ENCODE assay signal across 10 cellular contexts in the genomic region with DNA sequence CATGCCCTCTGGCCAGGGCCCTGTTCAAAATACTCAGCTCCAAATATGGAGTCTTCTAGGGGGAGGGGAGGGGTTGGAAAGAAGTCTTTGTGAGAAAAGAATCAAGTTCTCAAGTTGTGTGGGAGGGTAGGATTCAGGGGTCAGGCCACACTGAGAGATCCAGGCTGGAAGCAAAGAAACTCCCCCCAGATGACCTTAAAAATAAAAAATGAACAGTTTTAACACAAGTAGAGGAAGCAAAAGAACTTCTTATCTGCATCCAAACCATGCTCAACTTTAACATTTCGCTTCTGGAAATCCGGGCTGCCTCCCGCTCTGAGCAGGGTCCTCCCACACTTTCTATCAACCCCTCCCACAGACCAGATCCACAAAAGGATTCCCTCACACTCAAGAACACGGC. TPM values are rescaled to one million over a fixed set of nuclear protein-coding genes. Genes with fewer than 3 reads are reported as not detected.
DNase-seq lines count a peak whose midpoint lies in the region; ATAC-seq, FAIRE-seq and TF ChIP-seq lines count a peak whose summit lies in the region.
"Had no signal": no experiment of that assay in that cellular context is flagged by ENCODE, and none has a peak within 500 bp of the region (broad histone marks: within the 10 kb centered on the region; RNA-seq: fewer than 3 reads in every experiment).

No MANE protein-coding gene starts in this region.

- H2AFZ ChIP-seq in SK-N-SH (ENCODE audit: low read depth) = no peak overlapping the region

- POLR2A ChIA-PET in SK-N-SH (lab: Yijun Ruan, JAX) = no interaction called here

- ATAC-seq in SK-N-SH treated with all-trans-retinoic acid at 6 μM for 48 hours (no peak), upper lobe of right lung (no peak), HG02610 (IDR thresholded peaks at IDR 0.05; ENCODE audit: unreplicated experiment) (no peak)

- peak; percentile 93 for FAIRE-seq in endometrium (lab: Jason Lieb, UNC)
- FAIRE-seq: A204.1, islet of Langerhans had no signal

- DNase-seq in SK-N-SH (peak; percentile 50), upper lobe of right lung (no peak), epidermal melanocyte (ENCODE audit: insufficient read length, low spot score) (no peak), NOMO-1 treated with DMSO at 0.1 percent for 48 hours (lab: John Stamatoyannopoulos, UW; ENCODE audit: unreplicated experiment) (no peak)

- H3K4me2 ChIP-seq in SK-N-SH = peak overlapping the region; percentile 43

- peaks cover 29 to 35% of the 10 kb centered on the region in 2 experiments for H3K4me1 ChIP-seq in SK-N-SH (ENCODE audit: control insufficient read depth in 1 of 2, insufficient read depth in 2 of 2, low read depth in 1 of 2, low read length in 1 of 2)
- peaks cover 14 to 39% of the 10 kb centered on the region in 2 donors for H3K4me1 ChIP-seq in muscle layer of duodenum (ENCODE audit: control insufficient read depth in 1 of 2, insufficient read depth in 2 of 2, low read length in 2 of 2)
- peaks cover 56% of the 10 kb centered on the region for H3K4me1 ChIP-seq in upper lobe of right lung

- WGBS in SK-N-SH (ENCODE audit: low lambda C conversion rate) = 45% methylated on average over 4 of the region's 4 CpGs

- no peaks in the 10 kb centered on the region for H3K9me2 ChIP-seq in SK-N-SH

- peaks cover 21% of the 10 kb centered on the region for H3F3A ChIP-seq in SK-N-SH (replicated peaks; ENCODE audit: insufficient read depth)

- H3K36me3 ChIP-seq in SK-N-SH (replicated peaks in 1 of 2; ENCODE audit: control insufficient read depth in 1 of 2, insufficient read depth in 2 of 2, low read length in 1 of 2) (no peaks in the 10 kb centered on the region), muscle layer of duodenum (ENCODE audit: control insufficient read depth in 1 of 2, insufficient read depth in 2 of 2, low read length in 2 of 2) (no peaks in the 10 kb centered on the region), upper lobe of right lung (no peaks in the 10 kb centered on the region)

- peaks cover 98% of the 10 kb centered on the region for H3K79me2 ChIP-seq in SK-N-SH (ENCODE audit: insufficient read depth)

- H3K27ac ChIP-seq in SK-N-SH (ENCODE audit: low read depth in 2 of 2, low read length in 1 of 2) (peak overlapping the region; percentile 91 to 93), muscle layer of duodenum (ENCODE audit: low read length) (peak overlapping the region; percentile 62), upper lobe of right lung (peak overlapping the region; percentile 45)

- TF ChIP-seq RAD21 in SK-N-SH (IDR thresholded peaks at IDR 0.05; ENCODE audit: low read length) = no peak

- intact Hi-C loops in upper lobe of right lung (cut with DNase I) = no loop called here

- H3K4me3 ChIP-seq in SK-N-SH (ENCODE audit: low read depth in 2 of 2, low read length in 1 of 2) = no peak overlapping the region
- peak overlapping the region; percentile 17 to 27 for H3K4me3 ChIP-seq in muscle layer of duodenum (ENCODE audit: low read depth in 1 of 2, low read length in 2 of 2)
- no peak overlapping the region for H3K4me3 ChIP-seq in upper lobe of right lung

- TF ChIP-seq CTCF in SK-N-SH (IDR thresholded peaks at IDR 0.05) (no peak), upper lobe of right lung (IDR thresholded peaks at IDR 0.05) (no peak)

- no peaks in the 10 kb centered on the region for H3K9me3 ChIP-seq in SK-N-SH
- no peaks in the 10 kb centered on the region for H3K9me3 ChIP-seq in muscle layer of duodenum (ENCODE audit: control insufficient read depth in 1 of 2, low read length in 2 of 2)
- no peaks in the 10 kb centered on the region for H3K9me3 ChIP-seq in upper lobe of right lung

- TF ChIP-seq EP300 in SK-N-SH (IDR thresholded peaks at IDR 0.05; ENCODE audit: borderline replicate concordance in 1 of 2, low read depth in 1 of 2, low read length in 1 of 2) = no peak

- H4K20me1 ChIP-seq in SK-N-SH (ENCODE audit: insufficient read depth) = peaks cover 19% of the 10 kb centered on the region

- CTCF ChIA-PET in SK-N-SH (lab: Yijun Ruan, JAX) = interaction anchor here (0.5 to 1.3 kb wide), 3 partner anchors 10 to 87 kb away, joined by 3 to 5 read pairs (median 3); no protein-coding TSS in a partner anchor

- peak overlapping the region; percentile 6; the same call in 1 of the 2 replicates for H3K9ac ChIP-seq in SK-N-SH

- H3K27me3 ChIP-seq in SK-N-SH (ENCODE audit: insufficient read depth) = no peaks in the 10 kb centered on the region
- no peaks in the 10 kb centered on the region for H3K27me3 ChIP-seq in muscle layer of duodenum (ENCODE audit: low read depth, low read length)
- H3K27me3 ChIP-seq in upper lobe of right lung = no peaks in the 10 kb centered on the region

TF ChIP-seq in SK-N-SH, 30 proteins besides CTCF, POLR2A, EP300 and RAD21:
- no peak for TF ChIP-seq FOXJ3 (CRISPR knock-in tag; IDR thresholded peaks at IDR 0.05)
- TF ChIP-seq, protein P1, sequence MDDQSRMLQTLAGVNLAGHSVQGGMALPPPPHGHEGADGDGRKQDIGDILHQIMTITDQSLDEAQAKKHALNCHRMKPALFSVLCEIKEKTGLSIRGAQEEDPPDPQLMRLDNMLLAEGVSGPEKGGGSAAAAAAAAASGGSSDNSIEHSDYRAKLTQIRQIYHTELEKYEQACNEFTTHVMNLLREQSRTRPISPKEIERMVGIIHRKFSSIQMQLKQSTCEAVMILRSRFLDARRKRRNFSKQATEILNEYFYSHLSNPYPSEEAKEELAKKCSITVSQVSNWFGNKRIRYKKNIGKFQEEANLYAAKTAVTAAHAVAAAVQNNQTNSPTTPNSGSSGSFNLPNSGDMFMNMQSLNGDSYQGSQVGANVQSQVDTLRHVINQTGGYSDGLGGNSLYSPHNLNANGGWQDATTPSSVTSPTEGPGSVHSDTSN (IDR thresholded peaks at IDR 0.05) = no peak
- no peak for TF ChIP-seq FOXM1 (IDR thresholded peaks at IDR 0.05; ENCODE audit: low read depth)
- TF ChIP-seq MEF2A (IDR thresholded peaks at IDR 0.05; ENCODE audit: borderline replicate concordance, low read depth) = no peak
- TF ChIP-seq, protein P2, sequence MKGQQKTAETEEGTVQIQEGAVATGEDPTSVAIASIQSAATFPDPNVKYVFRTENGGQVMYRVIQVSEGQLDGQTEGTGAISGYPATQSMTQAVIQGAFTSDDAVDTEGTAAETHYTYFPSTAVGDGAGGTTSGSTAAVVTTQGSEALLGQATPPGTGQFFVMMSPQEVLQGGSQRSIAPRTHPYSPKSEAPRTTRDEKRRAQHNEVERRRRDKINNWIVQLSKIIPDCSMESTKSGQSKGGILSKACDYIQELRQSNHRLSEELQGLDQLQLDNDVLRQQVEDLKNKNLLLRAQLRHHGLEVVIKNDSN (IDR thresholded peaks at IDR 0.05; ENCODE audit: borderline replicate concordance, low read depth) = no peak
- TF ChIP-seq RXRA (IDR thresholded peaks at IDR 0.05; ENCODE audit: borderline replicate concordance, low read depth) = no peak
- TF ChIP-seq SMC3 (IDR thresholded peaks at IDR 0.05; ENCODE audit: low read depth, low read length) = no peak
- no peak for TF ChIP-seq EZH2phosphoT487 (IDR thresholded peaks at IDR 0.05; ENCODE audit: borderline replicate concordance, low read depth)
- TF ChIP-seq NRF1 (IDR thresholded peaks at IDR 0.05; ENCODE audit: low read depth, low read length) = no peak

TF ChIP-seq in SK-N-SH treated with all-trans-retinoic acid at 6 μM for 48 hours, 23 proteins besides CTCF, POLR2A, EP300 and RAD21:
- TF ChIP-seq ZC3H10 (CRISPR knock-in tag; IDR thresholded peaks at IDR 0.05) (no peak), OSR1 (CRISPR knock-in tag; IDR thresholded peaks at IDR 0.05) (no peak), PPARA (CRISPR knock-in tag; IDR thresholded peaks at IDR 0.05; ENCODE audit: borderline replicate concordance) (no peak), GLIS3 (CRISPR knock-in tag; IDR thresholded peaks at IDR 0.05) (no peak)

RNA-seq across cellular contexts. Expression of a gene that starts 44.1 kb away (rescaled TPM):
- polyA plus RNA-seq in SK-N-SH (2012; rRNA removed) = 55.1 and 56.8 TPM in 2 replicates
- polyA plus RNA-seq in SK-N-SH (2012; cell fraction: cytosol; rRNA removed) = 28.3 and 39.7 TPM in 2 replicates
- polyA plus RNA-seq in SK-N-SH (2012; cell fraction: nucleus; rRNA removed) = 98.4 and 108 TPM in 2 replicates
- 27.5 TPM for total RNA-seq in upper lobe of right lung

Comparison
In these comparisons a context has a peak if more than half of its experiments do, and no peak if none do; other contexts are left out.
1. H3K4me3 ChIP-seq: peak in muscle layer of duodenum (2 of 2); none in SK-N-SH (0 of 2) and upper lobe of right lung (single experiment).
2. Peak in every context shown above with its lines, with median percentiles within 50 percentile points of each other: H3K27ac ChIP-seq.